In genomic region chr7:27175005-27175625, GRCh38 we compare ENCODE assay signal across 9 cellular contexts. TPM values are rescaled to one million over a fixed set of nuclear protein-coding genes. Genes with fewer than 3 reads are reported as not detected.
DNase-seq lines count a peak whose midpoint lies in the region; ATAC-seq and TF ChIP-seq lines count a peak whose summit lies in the region.
"Had no signal": no experiment of that assay in that cellular context is flagged by ENCODE, and none has a peak within 500 bp of the region (broad histone marks: within the 10 kb centered on the region; RNA-seq: fewer than 3 reads in every experiment).

No MANE protein-coding gene starts in this region.

- no peak overlapping the region for H2AFZ ChIP-seq in Karpas-422 (ENCODE audit: low read length)

- H3K4me3 Mint-ChIP-seq in activated naive CD4-positive, alpha-beta T cell treated with anti-CD3 and anti-CD28 coated beads, Interleukin-2, amount 10 ng/mL, durations not matched to agents 7 days and 5 days = no peak overlapping the region
- peak overlapping the region; percentile 74 for H3K4me3 Mint-ChIP-seq in natural killer cell

- ATAC-seq in natural killer cell (no peak), GM19023 (IDR thresholded peaks at IDR 0.05; ENCODE audit: unreplicated experiment) (no peak), left lobe of liver (no peak)

- in situ Hi-C loops in GM13976 (cut with MboI; ENCODE audit: low sequenced_read_pairs, unreplicated experiment) = no loop called here

- no peaks in the 10 kb centered on the region; the same call in 1 of the 2 replicates for H3K4me1 ChIP-seq in Karpas-422 (ENCODE audit: low read length)

- H3K9me2 ChIP-seq in Karpas-422 (replicated peaks; ENCODE audit: insufficient read depth, low read length) = no peaks in the 10 kb centered on the region

- H3K27me3 Mint-ChIP-seq in activated naive CD4-positive, alpha-beta T cell treated with anti-CD3 and anti-CD28 coated beads, Interleukin-2, amount 10 ng/mL, durations not matched to agents 7 days and 5 days = peaks cover 97% of the 10 kb centered on the region
- peaks cover 56 to 61% of the 10 kb centered on the region in 2 donors for H3K27me3 Mint-ChIP-seq in natural killer cell (ENCODE audit: low read depth in 2 of 2)

- H3K27me3 ChIP-seq in H7 (ENCODE audit: control insufficient read depth, insufficient read depth, low read length) (peaks cover 100% of the 10 kb centered on the region), Karpas-422 (ENCODE audit: low read length) (no peaks in the 10 kb centered on the region)

- CTCF ChIA-PET in activated naive CD4-positive, alpha-beta T cell treated with anti-CD3 and anti-CD28 coated beads, Interleukin-2, amount 10 ng/mL, durations not matched to agents 7 days and 5 days (lab: Charles Lee) = no interaction called here

- H3K9me3 ChIP-seq in Karpas-422 (ENCODE audit: low read length) = no peaks in the 10 kb centered on the region

- peaks cover 8% of the 10 kb centered on the region for H3K36me3 Mint-ChIP-seq in activated naive CD4-positive, alpha-beta T cell treated with anti-CD3 and anti-CD28 coated beads, Interleukin-2, amount 10 ng/mL, durations not matched to agents 7 days and 5 days
- peaks cover 20% of the 10 kb centered on the region for H3K36me3 Mint-ChIP-seq in natural killer cell

- DNase-seq in AG20443 (ENCODE audit: low spot score) = peak; percentile 25
- peak; percentile 35 for DNase-seq in H7
- DNase-seq in activated naive CD4-positive, alpha-beta T cell treated with anti-CD3 and anti-CD28 coated beads, Interleukin-2, amount 10 ng/mL, durations not matched to agents 7 days and 5 days = peak; percentile 8
- peak; percentile 8 for DNase-seq in natural killer cell
- DNase-seq in Karpas-422 = no peak
- no peak for DNase-seq in GM13976 (ENCODE audit: low spot score)
- no peak for DNase-seq in left lobe of liver (ENCODE audit: low spot score)
- DNase-seq: NCI-H2029 had no signal

- H3K79me2 ChIP-seq in Karpas-422 (ENCODE audit: low read length) = no peaks in the 10 kb centered on the region

- H3K9me3 Mint-ChIP-seq in activated naive CD4-positive, alpha-beta T cell treated with anti-CD3 and anti-CD28 coated beads, Interleukin-2, amount 10 ng/mL, durations not matched to agents 7 days and 5 days = no peaks in the 10 kb centered on the region
- H3K9me3 Mint-ChIP-seq in natural killer cell = no peaks in the 10 kb centered on the region

- H4K20me1 ChIP-seq in Karpas-422 (ENCODE audit: insufficient read depth, low read depth, low read length) = no peaks in the 10 kb centered on the region

- intact Hi-C loops in natural killer cell (cut with micrococcal nuclease) = no loop called here

- H3K27ac Mint-ChIP-seq in activated naive CD4-positive, alpha-beta T cell treated with anti-CD3 and anti-CD28 coated beads, Interleukin-2, amount 10 ng/mL, durations not matched to agents 7 days and 5 days = peak overlapping the region; percentile 83
- H3K27ac Mint-ChIP-seq in natural killer cell = no peak overlapping the region

- H3K9ac ChIP-seq in Karpas-422 (ENCODE audit: low read length) = no peak overlapping the region

- TF ChIP-seq CTCF in natural killer cell (IDR thresholded peaks at IDR 0.05) = no peak
- TF ChIP-seq CTCF in GM13976 (IDR thresholded peaks at IDR 0.05; ENCODE audit: borderline replicate concordance, control extremely low read depth, extremely low read depth, insufficient read depth, missing control alignments) = no peak

- H3K4me2 ChIP-seq in Karpas-422 (ENCODE audit: low read depth, low read length, poor library complexity, severe bottlenecking) = no peak overlapping the region

- H3K4me1 Mint-ChIP-seq in activated naive CD4-positive, alpha-beta T cell treated with anti-CD3 and anti-CD28 coated beads, Interleukin-2, amount 10 ng/mL, durations not matched to agents 7 days and 5 days = peaks cover 10% of the 10 kb centered on the region
- peaks cover 24 to 32% of the 10 kb centered on the region in 2 donors for H3K4me1 Mint-ChIP-seq in natural killer cell

- no peaks in the 10 kb centered on the region for H3K36me3 ChIP-seq in H7 (replicated peaks; ENCODE audit: control insufficient read depth, insufficient read depth, low read length)
- no peaks in the 10 kb centered on the region for H3K36me3 ChIP-seq in Karpas-422 (ENCODE audit: insufficient read depth, low read length)

- H3K27ac ChIP-seq in Karpas-422 (ENCODE audit: low read length) = no peak overlapping the region

- H3K4me3 ChIP-seq in H7 (ENCODE audit: insufficient read depth, low read depth, low read length) = no peak overlapping the region
- no peak overlapping the region for H3K4me3 ChIP-seq in Karpas-422 (ENCODE audit: low read length)

RNA-seq across cellular contexts. Expression of gene HOXA10, which starts 1.0 kb away (rescaled TPM):
- total RNA-seq in H7 (2014; rRNA removed; shearing (Covaris generic)) = not detected in 2 replicates
- 1 to 10 TPM in 2 of 3 donors, under 1 TPM in 1; 0.82 to 3.3 (median 2.2) TPM for total RNA-seq in natural killer cell
- total RNA-seq in Karpas-422 (2014; rRNA removed; shearing (Covaris generic); ENCODE audit: low replicate concordance) = not detected in 2 replicates
- 0.10 TPM for total RNA-seq in left lobe of liver

RNA-seq across cellular contexts. Expression of gene HOXA9, which starts 9.8 kb away (rescaled TPM):
- total RNA-seq in H7 (2014; rRNA removed; shearing (Covaris generic)) = not detected in 2 replicates
- 1 to 10 TPM in 1 of 3 donors, under 1 TPM in 2; 0.39 to 4.6 (median 0.42) TPM for total RNA-seq in natural killer cell
- not detected in 2 replicates for total RNA-seq in Karpas-422 (2014; rRNA removed; shearing (Covaris generic); ENCODE audit: low replicate concordance)
- total RNA-seq in left lobe of liver = not detected

RNA-seq across cellular contexts. Expression of gene HOXA11, which starts 9.9 kb away (rescaled TPM):
- not detected in 2 replicates for total RNA-seq in H7 (2014; rRNA removed; shearing (Covaris generic))
- not detected for total RNA-seq in natural killer cell
- total RNA-seq in Karpas-422 (2014; rRNA removed; shearing (Covaris generic); ENCODE audit: low replicate concordance) = not detected in 2 replicates
- total RNA-seq in left lobe of liver = not detected

RNA-seq across cellular contexts. Expression of gene HOXA7, which starts 18.6 kb away (rescaled TPM):
- not detected in 2 replicates for total RNA-seq in H7 (2014; rRNA removed; shearing (Covaris generic))
- total RNA-seq in natural killer cell = not detected
- 7.5 and 10.2 TPM in 2 replicates for total RNA-seq in Karpas-422 (2014; rRNA removed; shearing (Covaris generic); ENCODE audit: low replicate concordance)
- total RNA-seq in left lobe of liver = not detected

RNA-seq across cellular contexts. Expression of gene HOXA3, which starts 22.7 kb away (rescaled TPM):
- not detected in 2 replicates for total RNA-seq in H7 (2014; rRNA removed; shearing (Covaris generic))
- under 1 TPM; 0.32 to 0.78 (median 0.35) TPM for total RNA-seq in natural killer cell
- 1.3 TPM in 2 replicates for total RNA-seq in Karpas-422 (2014; rRNA removed; shearing (Covaris generic); ENCODE audit: low replicate concordance)
- 0.30 TPM for total RNA-seq in left lobe of liver

Comparison
In these comparisons a context has a peak if more than half of its experiments do, and no peak if none do; other contexts are left out.
1. DNase-seq: peak in AG20443 (single experiment), H7 (single experiment), activated naive CD4-positive, alpha-beta T cell treated with anti-CD3 and anti-CD28 coated beads, Interleukin-2, amount 10 ng/mL, durations not matched to agents 7 days and 5 days (single experiment) and natural killer cell (single experiment); none in Karpas-422 (single experiment), GM13976 (single experiment) and left lobe of liver (single experiment).